In the genomic region with DNA sequence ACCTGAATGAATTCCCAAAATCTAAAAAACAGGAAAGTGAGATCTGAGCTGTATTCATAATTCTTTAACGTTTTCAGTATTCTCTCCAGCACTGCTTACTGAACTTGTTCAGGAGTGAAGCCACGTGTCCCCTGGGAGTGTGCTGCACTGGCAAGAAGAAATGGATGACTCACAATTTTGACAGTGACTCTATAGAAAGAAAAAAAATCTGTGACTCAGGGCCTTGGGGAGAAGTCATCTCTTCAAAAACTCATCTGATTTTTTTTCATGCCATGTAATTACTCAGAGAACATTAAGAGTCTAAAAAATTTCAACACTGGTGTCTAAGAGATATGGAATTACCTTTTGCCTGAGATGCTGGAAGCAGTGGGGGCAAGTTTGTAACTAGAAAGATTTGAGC, we compare ENCODE assay signal across 1 cellular context.
TF ChIP-seq lines count a peak whose summit lies in the region.

No MANE protein-coding gene starts in this region.

TF ChIP-seq in GM23338, 12 proteins besides CTCF, POLR2A, EP300 and RAD21 (continued from another document):
- TF ChIP-seq, protein P1, sequence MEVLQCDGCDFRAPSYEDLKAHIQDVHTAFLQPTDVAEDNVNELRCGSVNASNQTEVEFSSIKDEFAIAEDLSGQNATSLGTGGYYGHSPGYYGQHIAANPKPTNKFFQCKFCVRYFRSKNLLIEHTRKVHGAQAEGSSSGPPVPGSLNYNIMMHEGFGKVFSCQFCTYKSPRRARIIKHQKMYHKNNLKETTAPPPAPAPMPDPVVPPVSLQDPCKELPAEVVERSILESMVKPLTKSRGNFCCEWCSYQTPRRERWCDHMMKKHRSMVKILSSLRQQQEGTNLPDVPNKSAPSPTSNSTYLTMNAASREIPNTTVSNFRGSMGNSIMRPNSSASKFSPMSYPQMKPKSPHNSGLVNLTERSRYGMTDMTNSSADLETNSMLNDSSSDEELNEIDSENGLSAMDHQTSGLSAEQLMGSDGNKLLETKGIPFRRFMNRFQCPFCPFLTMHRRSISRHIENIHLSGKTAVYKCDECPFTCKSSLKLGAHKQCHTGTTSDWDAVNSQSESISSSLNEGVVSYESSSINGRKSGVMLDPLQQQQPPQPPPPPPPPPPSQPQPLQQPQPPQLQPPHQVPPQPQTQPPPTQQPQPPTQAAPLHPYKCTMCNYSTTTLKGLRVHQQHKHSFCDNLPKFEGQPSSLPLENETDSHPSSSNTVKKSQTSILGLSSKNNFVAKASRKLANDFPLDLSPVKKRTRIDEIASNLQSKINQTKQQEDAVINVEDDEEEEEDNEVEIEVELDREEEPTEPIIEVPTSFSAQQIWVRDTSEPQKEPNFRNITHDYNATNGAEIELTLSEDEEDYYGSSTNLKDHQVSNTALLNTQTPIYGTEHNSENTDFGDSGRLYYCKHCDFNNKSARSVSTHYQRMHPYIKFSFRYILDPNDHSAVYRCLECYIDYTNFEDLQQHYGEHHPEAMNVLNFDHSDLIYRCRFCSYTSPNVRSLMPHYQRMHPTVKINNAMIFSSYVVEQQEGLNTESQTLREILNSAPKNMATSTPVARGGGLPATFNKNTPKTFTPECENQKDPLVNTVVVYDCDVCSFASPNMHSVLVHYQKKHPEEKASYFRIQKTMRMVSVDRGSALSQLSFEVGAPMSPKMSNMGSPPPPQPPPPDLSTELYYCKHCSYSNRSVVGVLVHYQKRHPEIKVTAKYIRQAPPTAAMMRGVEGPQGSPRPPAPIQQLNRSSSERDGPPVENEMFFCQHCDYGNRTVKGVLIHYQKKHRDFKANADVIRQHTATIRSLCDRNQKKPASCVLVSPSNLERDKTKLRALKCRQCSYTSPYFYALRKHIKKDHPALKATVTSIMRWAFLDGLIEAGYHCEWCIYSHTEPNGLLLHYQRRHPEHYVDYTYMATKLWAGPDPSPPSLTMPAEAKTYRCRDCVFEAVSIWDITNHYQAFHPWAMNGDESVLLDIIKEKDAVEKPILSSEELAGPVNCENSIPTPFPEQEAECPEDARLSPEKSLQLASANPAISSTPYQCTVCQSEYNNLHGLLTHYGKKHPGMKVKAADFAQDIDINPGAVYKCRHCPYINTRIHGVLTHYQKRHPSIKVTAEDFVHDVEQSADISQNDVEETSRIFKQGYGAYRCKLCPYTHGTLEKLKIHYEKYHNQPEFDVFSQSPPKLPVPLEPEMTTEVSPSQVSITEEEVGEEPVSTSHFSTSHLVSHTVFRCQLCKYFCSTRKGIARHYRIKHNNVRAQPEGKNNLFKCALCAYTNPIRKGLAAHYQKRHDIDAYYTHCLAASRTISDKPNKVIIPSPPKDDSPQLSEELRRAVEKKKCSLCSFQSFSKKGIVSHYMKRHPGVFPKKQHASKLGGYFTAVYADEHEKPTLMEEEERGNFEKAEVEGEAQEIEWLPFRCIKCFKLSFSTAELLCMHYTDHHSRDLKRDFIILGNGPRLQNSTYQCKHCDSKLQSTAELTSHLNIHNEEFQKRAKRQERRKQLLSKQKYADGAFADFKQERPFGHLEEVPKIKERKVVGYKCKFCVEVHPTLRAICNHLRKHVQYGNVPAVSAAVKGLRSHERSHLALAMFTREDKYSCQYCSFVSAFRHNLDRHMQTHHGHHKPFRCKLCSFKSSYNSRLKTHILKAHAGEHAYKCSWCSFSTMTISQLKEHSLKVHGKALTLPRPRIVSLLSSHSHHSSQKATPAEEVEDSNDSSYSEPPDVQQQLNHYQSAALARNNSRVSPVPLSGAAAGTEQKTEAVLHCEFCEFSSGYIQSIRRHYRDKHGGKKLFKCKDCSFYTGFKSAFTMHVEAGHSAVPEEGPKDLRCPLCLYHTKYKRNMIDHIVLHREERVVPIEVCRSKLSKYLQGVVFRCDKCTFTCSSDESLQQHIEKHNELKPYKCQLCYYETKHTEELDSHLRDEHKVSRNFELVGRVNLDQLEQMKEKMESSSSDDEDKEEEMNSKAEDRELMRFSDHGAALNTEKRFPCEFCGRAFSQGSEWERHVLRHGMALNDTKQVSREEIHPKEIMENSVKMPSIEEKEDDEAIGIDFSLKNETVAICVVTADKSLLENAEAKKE (CRISPR knock-in tag; IDR thresholded peaks at IDR 0.05) = no peak
- no peak for TF ChIP-seq STAT1 (IDR thresholded peaks at IDR 0.05; ENCODE audit: unreplicated experiment)
- TF ChIP-seq, protein P2, sequence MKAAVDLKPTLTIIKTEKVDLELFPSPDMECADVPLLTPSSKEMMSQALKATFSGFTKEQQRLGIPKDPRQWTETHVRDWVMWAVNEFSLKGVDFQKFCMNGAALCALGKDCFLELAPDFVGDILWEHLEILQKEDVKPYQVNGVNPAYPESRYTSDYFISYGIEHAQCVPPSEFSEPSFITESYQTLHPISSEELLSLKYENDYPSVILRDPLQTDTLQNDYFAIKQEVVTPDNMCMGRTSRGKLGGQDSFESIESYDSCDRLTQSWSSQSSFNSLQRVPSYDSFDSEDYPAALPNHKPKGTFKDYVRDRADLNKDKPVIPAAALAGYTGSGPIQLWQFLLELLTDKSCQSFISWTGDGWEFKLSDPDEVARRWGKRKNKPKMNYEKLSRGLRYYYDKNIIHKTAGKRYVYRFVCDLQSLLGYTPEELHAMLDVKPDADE (IDR thresholded peaks at IDR 0.05) = no peak
